Comparison of ENCODE assay signal across 8 cellular contexts in the genomic region with DNA sequence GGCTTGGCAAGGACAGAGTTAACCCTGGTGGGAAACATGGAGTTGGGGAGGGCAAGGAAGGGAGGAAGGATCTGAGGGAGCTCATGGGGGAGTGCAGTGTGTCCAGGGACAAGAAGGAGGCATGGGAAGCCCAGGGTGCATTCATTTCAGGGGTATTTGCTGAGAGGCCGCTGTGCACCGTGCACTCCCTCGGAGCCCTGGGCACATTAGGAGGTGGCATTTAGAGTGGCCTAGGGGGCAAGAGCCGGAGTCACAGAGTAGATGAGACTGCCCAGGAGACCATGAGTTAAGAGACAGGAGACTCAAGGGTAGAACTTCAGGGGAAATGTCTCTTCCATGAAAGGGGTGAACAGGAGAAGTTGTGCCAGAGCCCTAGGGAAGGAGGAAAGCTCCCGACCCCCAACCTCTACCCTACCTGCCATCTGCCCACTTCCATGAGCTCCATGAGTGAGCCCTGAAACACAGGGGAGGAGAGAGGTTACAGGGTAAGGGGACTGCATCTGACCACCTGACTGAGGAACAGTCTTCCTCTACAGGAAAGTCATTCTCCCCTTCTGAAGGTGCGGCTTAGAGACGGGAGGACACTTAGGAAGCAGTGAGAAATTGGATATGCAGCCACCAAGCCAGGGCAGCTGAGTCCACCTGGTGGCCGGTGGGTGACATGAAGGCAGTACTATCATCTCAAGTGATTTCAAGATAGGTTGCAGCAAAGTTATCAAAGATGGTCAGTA. TPM values are rescaled to one million over a fixed set of nuclear protein-coding genes. Genes with fewer than 3 reads are reported as not detected.
DNase-seq lines count a peak whose midpoint lies in the region; ATAC-seq and TF ChIP-seq lines count a peak whose summit lies in the region.

No MANE protein-coding gene starts in this region.

- TF ChIP-seq CTCF in natural killer cell (IDR thresholded peaks at IDR 0.05): peak; percentile 35
- TF ChIP-seq CTCF in choroid plexus epithelial cell (conservative IDR thresholded peaks at IDR 0.05; ENCODE audit: low read depth, low read length): peak; percentile 96

- DNase-seq in natural killer cell (no peak), NCI-H1694 treated with DMSO at 0.1 percent for 48 hours (lab: John Stamatoyannopoulos, UW) (peak; percentile 59), choroid plexus epithelial cell (ENCODE audit: low read depth) (peak; percentile 88), left colon (peak; percentile 47 to 74)
- DNase-seq in natural killer cell treated with Interleukin-12 subunit alpha and Interleukin-12 subunit beta and Interleukin-15 and Interleukin-18, amount 100 ng/mL, for 72 hours (ENCODE audit: low spot score): no peak
- peak; percentile 13 for DNase-seq in T-helper 2 cell treated with Interferon-gamma antibody and Interleukin-4, amounts not matched to agents 5 μg/mL and 100 μg/mL, for 36 hours (ENCODE audit: low spot score)
- DNase-seq in stimulated activated CD4-positive, alpha-beta T cell treated with anti-CD3 and anti-CD28 coated beads, Interleukin-4, amount 100 ng/mL, for 48 hours (ENCODE audit: low read depth in 2 of 2): peak; percentile 8 to 13

- no peak overlapping the region for H3K27ac Mint-ChIP-seq in natural killer cell
- H3K27ac Mint-ChIP-seq in natural killer cell treated with Interleukin-12 subunit alpha and Interleukin-12 subunit beta and Interleukin-15 and Interleukin-18, amount 100 ng/mL, for 72 hours: no peak overlapping the region
- no peak overlapping the region for H3K27ac Mint-ChIP-seq in T-helper 2 cell treated with Interferon-gamma antibody and Interleukin-4, amounts not matched to agents 5 μg/mL and 100 μg/mL, for 36 hours

- H3K36me3 Mint-ChIP-seq in natural killer cell: no peaks in the 10 kb centered on the region
- no peaks in the 10 kb centered on the region for H3K36me3 Mint-ChIP-seq in natural killer cell treated with Interleukin-12 subunit alpha and Interleukin-12 subunit beta and Interleukin-15 and Interleukin-18, amount 100 ng/mL, for 72 hours
- no peaks in the 10 kb centered on the region for H3K36me3 Mint-ChIP-seq in T-helper 2 cell treated with Interferon-gamma antibody and Interleukin-4, amounts not matched to agents 5 μg/mL and 100 μg/mL, for 36 hours (ENCODE audit: low read depth)

- intact Hi-C loops in natural killer cell (cut with micrococcal nuclease) (loop anchor here (2.0 kb wide), 1 partner anchor 674 kb away; no protein-coding TSS in a partner anchor), left colon (cut with DNase I, micrococcal nuclease) (loop anchor here in 1 of 2 donors (10.0 kb wide), 1 partner anchor 512 kb away; no protein-coding TSS in a partner anchor)

- H3K4me1 Mint-ChIP-seq in natural killer cell: no peaks in the 10 kb centered on the region
- no peaks in the 10 kb centered on the region for H3K4me1 Mint-ChIP-seq in natural killer cell treated with Interleukin-12 subunit alpha and Interleukin-12 subunit beta and Interleukin-15 and Interleukin-18, amount 100 ng/mL, for 72 hours (ENCODE audit: low read depth in 2 of 2)
- no peaks in the 10 kb centered on the region for H3K4me1 Mint-ChIP-seq in T-helper 2 cell treated with Interferon-gamma antibody and Interleukin-4, amounts not matched to agents 5 μg/mL and 100 μg/mL, for 36 hours (ENCODE audit: low read depth)

- no peak overlapping the region for H3K4me3 Mint-ChIP-seq in natural killer cell
- no peak overlapping the region for H3K4me3 Mint-ChIP-seq in natural killer cell treated with Interleukin-12 subunit alpha and Interleukin-12 subunit beta and Interleukin-15 and Interleukin-18, amount 100 ng/mL, for 72 hours
- no peak overlapping the region for H3K4me3 Mint-ChIP-seq in T-helper 2 cell treated with Interferon-gamma antibody and Interleukin-4, amounts not matched to agents 5 μg/mL and 100 μg/mL, for 36 hours

- no peaks in the 10 kb centered on the region for H3K9me3 Mint-ChIP-seq in natural killer cell
- H3K9me3 Mint-ChIP-seq in natural killer cell treated with Interleukin-12 subunit alpha and Interleukin-12 subunit beta and Interleukin-15 and Interleukin-18, amount 100 ng/mL, for 72 hours: no peaks in the 10 kb centered on the region
- no peaks in the 10 kb centered on the region for H3K9me3 Mint-ChIP-seq in T-helper 2 cell treated with Interferon-gamma antibody and Interleukin-4, amounts not matched to agents 5 μg/mL and 100 μg/mL, for 36 hours

- H3K4me3 ChIP-seq in choroid plexus epithelial cell (ENCODE audit: low read depth, low read length): no peak overlapping the region

- peaks cover 0 to 2% of the 10 kb centered on the region in 2 donors for H3K27me3 Mint-ChIP-seq in natural killer cell (ENCODE audit: low read depth in 2 of 2)
- peaks cover 0 to 10% of the 10 kb centered on the region in 2 donors for H3K27me3 Mint-ChIP-seq in natural killer cell treated with Interleukin-12 subunit alpha and Interleukin-12 subunit beta and Interleukin-15 and Interleukin-18, amount 100 ng/mL, for 72 hours
- H3K27me3 Mint-ChIP-seq in T-helper 2 cell treated with Interferon-gamma antibody and Interleukin-4, amounts not matched to agents 5 μg/mL and 100 μg/mL, for 36 hours (ENCODE audit: low read depth): peaks cover 4% of the 10 kb centered on the region

- ATAC-seq in natural killer cell (peak in 2 of 3 donors; percentile 43 to 59), left colon (peak; percentile 67), HG02840 (IDR thresholded peaks at IDR 0.05; ENCODE audit: low FRiP score, unreplicated experiment) (no peak)
- ATAC-seq in natural killer cell treated with Interleukin-12 subunit alpha and Interleukin-12 subunit beta and Interleukin-15 and Interleukin-18, amount 100 ng/mL, for 72 hours: no peak

RNA-seq across cellular contexts. Expression of gene COPS8, which starts 58.5 kb away (rescaled TPM):
- total RNA-seq in natural killer cell (10 to 100 TPM; 51.8 to 57.9 (median 53.9) TPM), left colon (10 to 100 TPM; 22.9 to 24.7 TPM)
- total RNA-seq in natural killer cell treated with Interleukin-12 subunit alpha and Interleukin-12 subunit beta and Interleukin-15 and Interleukin-18, amount 100 ng/mL, for 72 hours: 10 to 100 TPM; 44.1 to 50.6 TPM

Comparison
In these comparisons a context has a peak if more than half of its experiments do, and no peak if none do; other contexts are left out.
1. ATAC-seq: peak in natural killer cell (2 of 3) and left colon (single experiment); none in natural killer cell treated with Interleukin-12 subunit alpha and Interleukin-12 subunit beta and Interleukin-15 and Interleukin-18, amount 100 ng/mL, for 72 hours (0 of 2) and HG02840 (single experiment).
2. DNase-seq: peak in NCI-H1694 treated with DMSO at 0.1 percent for 48 hours (single experiment), T-helper 2 cell treated with Interferon-gamma antibody and Interleukin-4, amounts not matched to agents 5 μg/mL and 100 μg/mL, for 36 hours (single experiment), choroid plexus epithelial cell (single experiment), left colon (2 of 2) and stimulated activated CD4-positive, alpha-beta T cell treated with anti-CD3 and anti-CD28 coated beads, Interleukin-4, amount 100 ng/mL, for 48 hours (2 of 2); none in natural killer cell (single experiment) and natural killer cell treated with Interleukin-12 subunit alpha and Interleukin-12 subunit beta and Interleukin-15 and Interleukin-18, amount 100 ng/mL, for 72 hours (single experiment).